In the genomic region with DNA sequence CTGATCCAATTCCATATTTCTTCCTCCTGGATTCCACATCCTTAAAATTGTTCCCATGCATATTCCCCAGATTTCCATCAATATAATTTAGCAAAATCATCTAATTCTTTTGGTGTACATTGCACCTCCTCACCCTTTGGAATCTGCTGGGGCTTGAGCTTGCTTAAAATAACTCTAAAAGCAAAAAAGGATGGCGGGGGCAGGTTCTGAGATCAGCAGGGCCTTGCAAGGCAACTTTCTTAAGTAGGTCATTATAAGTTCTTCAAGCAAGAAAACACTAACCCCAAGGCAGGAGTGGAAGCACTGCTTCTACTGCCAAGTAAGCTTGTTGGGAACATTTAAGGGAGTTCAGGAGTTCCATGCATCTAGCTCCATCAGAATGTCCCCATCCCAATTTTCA, we compare ENCODE assay signal across 23 cellular contexts.
"Had no signal": no experiment of that assay in that cellular context is flagged by ENCODE, and none has a peak within 500 bp of the region (broad histone marks: within the 10 kb centered on the region; RNA-seq: fewer than 3 reads in every experiment).

No MANE protein-coding gene starts in this region.

- H3K4me1 ChIP-seq: colonic mucosa, esophagus muscularis mucosa, esophagus squamous epithelium, foreskin keratinocyte, gastrocnemius medialis, gastroesophageal sphincter, heart left ventricle had no signal

- H3K27ac ChIP-seq: colonic mucosa, coronary artery, dorsolateral prefrontal cortex, epithelial cell of prostate, esophagus muscularis mucosa, esophagus squamous epithelium, foreskin keratinocyte, gastrocnemius medialis, gastroesophageal sphincter, heart left ventricle, heart right ventricle had no signal

- H3K9me3 ChIP-seq: colonic mucosa, esophagus muscularis mucosa, esophagus squamous epithelium, gastrocnemius medialis, gastroesophageal sphincter had no signal

- H3K36me3 ChIP-seq: colonic mucosa, esophagus muscularis mucosa, esophagus squamous epithelium, gastrocnemius medialis, gastroesophageal sphincter, heart left ventricle, heart right ventricle had no signal

- ATAC-seq: effector memory CD8-positive, alpha-beta T cell; esophagus mucosa; foreskin keratinocyte; gastrocnemius medialis; gastroesophageal sphincter; heart left ventricle; heart right ventricle had no signal

- H3K27me3 ChIP-seq: colonic mucosa, dorsolateral prefrontal cortex, esophagus muscularis mucosa, esophagus squamous epithelium, foreskin keratinocyte, gastrocnemius medialis, gastroesophageal sphincter, heart left ventricle, heart right ventricle had no signal

- DNase-seq: colonic mucosa; cortex of kidney; dermis blood vessel endothelial cell; dorsolateral prefrontal cortex; effector CD4-positive, alpha-beta T cell; effector CD8-positive, alpha-beta T cell; effector memory CD4-positive, alpha-beta T cell; effector memory CD8-positive, alpha-beta T cell; endodermal cell; erythroblast; esophagus squamous epithelium; foreskin fibroblast; foreskin keratinocyte; foreskin melanocyte; gastrocnemius medialis; glutamatergic neuron; heart left ventricle; heart right ventricle had no signal

- H3K4me3 ChIP-seq: colonic mucosa, coronary artery, dorsolateral prefrontal cortex, esophagus muscularis mucosa, esophagus squamous epithelium, gastrocnemius medialis, gastroesophageal sphincter, heart left ventricle, heart right ventricle had no signal
